Comparison of ENCODE assay signal across 34 cellular contexts in genomic region chr10:75439811-75440210, GRCh38. TPM values are rescaled to one million over a fixed set of nuclear protein-coding genes. Genes with fewer than 3 reads are reported as not detected.
"Had no signal": no experiment of that assay in that cellular context is flagged by ENCODE, and none has a peak within 500 bp of the region (broad histone marks: within the 10 kb centered on the region; RNA-seq: fewer than 3 reads in every experiment).

No MANE protein-coding gene starts in this region.

- H3K27me3 ChIP-seq: adrenal gland, body of pancreas, brain microvascular endothelial cell, breast epithelium had no signal

- H3K36me3 ChIP-seq: adrenal gland, brain microvascular endothelial cell, breast epithelium, WERI-Rb-1 had no signal

- DNase-seq: activated CD4-positive, alpha-beta memory T cell treated with anti-CD3 and anti-CD28 coated beads, Interleukin-2, amount 10 ng/mL, durations not matched to agents 7 days and 5 days; activated CD4-positive, alpha-beta T cell treated with anti-CD3 and anti-CD28 coated beads for 1 hour; activated CD4-positive, alpha-beta T cell treated with anti-CD3 and anti-CD28 coated beads for 36 hours; activated CD4-positive, alpha-beta T cell treated with anti-CD3 and anti-CD28 coated beads for 48 hours; activated CD4-positive, alpha-beta T cell treated with anti-CD3 and anti-CD28 coated beads, Interleukin-2, amount 10 ng/mL, durations not matched to agents 7 days and 5 days; activated CD4-positive, alpha-beta T cell treated with anti-CD3 and anti-CD28 coated beads, Interleukin-2, amount 50 U/mL, for 48 hours; activated CD4-positive, CD25-positive, alpha-beta regulatory T cell; activated CD8-positive, alpha-beta memory T cell treated with anti-CD3 and anti-CD28 coated beads for 24 hours; activated CD8-positive, alpha-beta memory T cell treated with anti-CD3 and anti-CD28 coated beads, Interleukin-2, amount 10 ng/mL, durations not matched to agents 7 days and 5 days; activated CD8-positive, alpha-beta memory T cell treated with anti-CD3 and anti-CD28 coated beads, Interleukin-2, amount 50 U/mL, for 48 hours; activated CD8-positive, alpha-beta T cell treated with anti-CD3 and anti-CD28 coated beads, Interleukin-2, amount 10 ng/mL, durations not matched to agents 7 days and 5 days; activated effector memory CD4-positive, alpha-beta T cell treated with Interleukin-2 at 50 U/mL for 16 hours; activated gamma-delta T cell; activated naive CD4-positive, alpha-beta T cell treated with anti-CD3 and anti-CD28 coated beads, Interleukin-2, amount 10 ng/mL, durations not matched to agents 7 days and 5 days; activated naive CD4-positive, alpha-beta T cell treated with Interleukin-2 at 50 U/mL for 16 hours; activated naive CD8-positive, alpha-beta T cell treated with anti-CD3 and anti-CD28 coated beads for 36 hours; activated T-cell treated with anti-CD3 and anti-CD28 coated beads, Interleukin-2, amount 50 U/mL, for 24 hours; activated T-cell treated with anti-CD3 and anti-CD28 coated beads, Interleukin-2, amount 50 U/mL, for 48 hours; amniotic stem cell; aorta; body of pancreas; brain microvascular endothelial cell; central memory CD4-positive, alpha-beta T cell; T-helper 1 cell; T-helper 2 cell; T-helper 9 cell; WERI-Rb-1 had no signal

- H3K4me3 ChIP-seq: adrenal gland, body of pancreas, breast epithelium had no signal

- H3K9me3 ChIP-seq: body of pancreas had no signal

- H3K36me3 Mint-ChIP-seq: activated CD8-positive, alpha-beta memory T cell treated with anti-CD3 and anti-CD28 coated beads, Interleukin-2, amount 10 ng/mL, durations not matched to agents 7 days and 5 days; activated naive CD4-positive, alpha-beta T cell treated with anti-CD3 and anti-CD28 coated beads, Interleukin-2, amount 10 ng/mL, durations not matched to agents 7 days and 5 days; activated naive CD8-positive, alpha-beta T cell treated with anti-CD3 and anti-CD28 coated beads for 36 hours had no signal

- H3K4me1 Mint-ChIP-seq: activated CD4-positive, alpha-beta memory T cell treated with anti-CD3 and anti-CD28 coated beads, Interleukin-2, amount 10 ng/mL, durations not matched to agents 7 days and 5 days; activated CD4-positive, alpha-beta T cell treated with anti-CD3 and anti-CD28 coated beads for 36 hours; activated CD4-positive, alpha-beta T cell treated with anti-CD3 and anti-CD28 coated beads, Interleukin-2, amount 10 ng/mL, durations not matched to agents 7 days and 5 days; activated CD8-positive, alpha-beta memory T cell treated with anti-CD3 and anti-CD28 coated beads, Interleukin-2, amount 10 ng/mL, durations not matched to agents 7 days and 5 days; activated naive CD4-positive, alpha-beta T cell treated with anti-CD3 and anti-CD28 coated beads, Interleukin-2, amount 10 ng/mL, durations not matched to agents 7 days and 5 days; activated naive CD8-positive, alpha-beta T cell treated with anti-CD3 and anti-CD28 coated beads for 36 hours had no signal

- H3K4me1 ChIP-seq: adrenal gland, breast epithelium had no signal

- H3K27ac Mint-ChIP-seq: activated CD4-positive, alpha-beta memory T cell treated with anti-CD3 and anti-CD28 coated beads, Interleukin-2, amount 10 ng/mL, durations not matched to agents 7 days and 5 days; activated CD4-positive, alpha-beta T cell treated with anti-CD3 and anti-CD28 coated beads for 36 hours; activated CD4-positive, alpha-beta T cell treated with anti-CD3 and anti-CD28 coated beads, Interleukin-2, amount 10 ng/mL, durations not matched to agents 7 days and 5 days; activated CD8-positive, alpha-beta memory T cell treated with anti-CD3 and anti-CD28 coated beads, Interleukin-2, amount 10 ng/mL, durations not matched to agents 7 days and 5 days; activated CD8-positive, alpha-beta T cell treated with anti-CD3 and anti-CD28 coated beads, Interleukin-2, amount 10 ng/mL, durations not matched to agents 7 days and 5 days; activated naive CD4-positive, alpha-beta T cell treated with anti-CD3 and anti-CD28 coated beads, Interleukin-2, amount 10 ng/mL, durations not matched to agents 7 days and 5 days; activated naive CD4-positive, alpha-beta T cell treated with anti-CD3 and anti-CD28 coated beads, Interleukin-2, amount 50 U/mL, for 72 hours; activated naive CD8-positive, alpha-beta T cell treated with anti-CD3 and anti-CD28 coated beads for 36 hours; activated T-cell treated with anti-CD3 and anti-CD28 coated beads, Interleukin-2, amount 50 U/mL, for 24 hours; activated T-helper 2 cell treated with anti-CD3 and anti-CD28 coated beads, Interferon-gamma antibody, Interleukin-2, Interleukin-4, amounts not matched to agents 10 μg/mL and 5 μg/mL and 100 μg/mL, durations not matched to agents 14 hours and 24 hours and 36 hours; T-helper 1 cell treated with Interleukin-12 subunit alpha and Interleukin-12 subunit beta and Interleukin-4 antibody, amounts not matched to agents 30 μg/mL and 1 μg/mL, for 36 hours; T-helper 2 cell treated with Interferon-gamma antibody and Interleukin-4, amounts not matched to agents 5 μg/mL and 100 μg/mL, for 36 hours; WTC11 had no signal

- H3K4me3 Mint-ChIP-seq: activated CD4-positive, alpha-beta memory T cell treated with anti-CD3 and anti-CD28 coated beads, Interleukin-2, amount 10 ng/mL, durations not matched to agents 7 days and 5 days; activated CD4-positive, alpha-beta T cell treated with anti-CD3 and anti-CD28 coated beads for 36 hours; activated CD4-positive, alpha-beta T cell treated with anti-CD3 and anti-CD28 coated beads, Interleukin-2, amount 10 ng/mL, durations not matched to agents 7 days and 5 days; activated CD8-positive, alpha-beta memory T cell treated with anti-CD3 and anti-CD28 coated beads, Interleukin-2, amount 10 ng/mL, durations not matched to agents 7 days and 5 days; activated CD8-positive, alpha-beta T cell treated with anti-CD3 and anti-CD28 coated beads, Interleukin-2, amount 10 ng/mL, durations not matched to agents 7 days and 5 days; activated naive CD4-positive, alpha-beta T cell treated with anti-CD3 and anti-CD28 coated beads, Interleukin-2, amount 10 ng/mL, durations not matched to agents 7 days and 5 days; activated naive CD8-positive, alpha-beta T cell treated with anti-CD3 and anti-CD28 coated beads for 36 hours; activated T-cell treated with anti-CD3 and anti-CD28 coated beads, Interleukin-2, amount 50 U/mL, for 24 hours; T-helper 1 cell treated with Interleukin-12 subunit alpha and Interleukin-12 subunit beta and Interleukin-4 antibody, amounts not matched to agents 30 μg/mL and 1 μg/mL, for 36 hours; T-helper 2 cell treated with Interferon-gamma antibody and Interleukin-4, amounts not matched to agents 5 μg/mL and 100 μg/mL, for 36 hours; WTC11 had no signal

- H3K27ac ChIP-seq: body of pancreas, brain microvascular endothelial cell, breast epithelium, WERI-Rb-1 had no signal

RNA-seq across cellular contexts. Expression of gene LRMDA, which starts 8.4 kb away (rescaled TPM):
- total RNA-seq: activated CD4-positive, alpha-beta memory T cell treated with anti-CD3 and anti-CD28 coated beads, Interleukin-2, amount 10 ng/mL, durations not matched to agents 7 days and 5 days; activated CD4-positive, alpha-beta T cell treated with anti-CD3 and anti-CD28 coated beads for 36 hours; activated CD4-positive, alpha-beta T cell treated with anti-CD3 and anti-CD28 coated beads, Interleukin-2, amount 10 ng/mL, durations not matched to agents 7 days and 5 days; activated CD8-positive, alpha-beta memory T cell treated with anti-CD3 and anti-CD28 coated beads, Interleukin-2, amount 10 ng/mL, durations not matched to agents 7 days and 5 days; activated CD8-positive, alpha-beta T cell treated with anti-CD3 and anti-CD28 coated beads, Interleukin-2, amount 10 ng/mL, durations not matched to agents 7 days and 5 days; activated naive CD4-positive, alpha-beta T cell treated with anti-CD3 and anti-CD28 coated beads, Interleukin-2, amount 50 U/mL, for 72 hours; activated naive CD8-positive, alpha-beta T cell treated with anti-CD3 and anti-CD28 coated beads for 36 hours; activated T-helper 2 cell treated with anti-CD3 and anti-CD28 coated beads, Interferon-gamma antibody, Interleukin-2, Interleukin-4, amounts not matched to agents 10 μg/mL and 5 μg/mL and 100 μg/mL, durations not matched to agents 14 hours and 24 hours and 36 hours had no signal
